In genomic region chr17:74452027-74452840, GRCh38 we compare ENCODE assay signal across 9 cellular contexts. TPM values are rescaled to one million over a fixed set of nuclear protein-coding genes. Genes with fewer than 3 reads are reported as not detected.
DNase-seq lines count a peak whose midpoint lies in the region; TF ChIP-seq lines count a peak whose summit lies in the region.
"Had no signal": no experiment of that assay in that cellular context is flagged by ENCODE, and none has a peak within 500 bp of the region (broad histone marks: within the 10 kb centered on the region; RNA-seq: fewer than 3 reads in every experiment).

No MANE protein-coding gene starts in this region.

- H3K9me3 ChIP-seq in SK-N-MC (ENCODE audit: low read depth, low read length) (no peaks in the 10 kb centered on the region), testis (no peaks in the 10 kb centered on the region)

- DNase-seq in NCI-H82 (lab: John Stamatoyannopoulos, UW) (peak; percentile 27), NCI-H82 treated with DMSO at 0.1 percent for 48 hours (lab: John Stamatoyannopoulos, UW; ENCODE audit: unreplicated experiment) (no peak), SK-N-MC (ENCODE audit: low read depth, low spot score) (no peak), iPS-NIHi11 (ENCODE audit: low spot score) (peak; percentile 29), testis (no peak), NOMO-1 (lab: John Stamatoyannopoulos, UW; ENCODE audit: unreplicated experiment in 2 of 2) (no peak), globus pallidus (ENCODE audit: low spot score) (no peak), midbrain (lab: John Stamatoyannopoulos, UW) (no peak)

- intact Hi-C loops in testis (cut with DNase I; ENCODE audit: low total_unique reads), result no loop called here

- H3K4me3 ChIP-seq in SK-N-MC, result no peak overlapping the region
- no peak overlapping the region for H3K4me3 ChIP-seq in testis

- TF ChIP-seq POLR2A in testis (IDR thresholded peaks at IDR 0.05), result no peak

- WGBS in testis, 2 donors, result 60 to 68% methylated on average over 16 of the region's 16 CpGs

- H3K27ac ChIP-seq in SK-N-MC, result 0 out of 2 replicates have a peak overlapping the region, but pooled peaks have one; percentile 25
- peak overlapping the region; percentile 84 to 89 for H3K27ac ChIP-seq in testis

- peaks cover 41% of the 10 kb centered on the region for H3K4me1 ChIP-seq in testis

- TF ChIP-seq CTCF in testis (IDR thresholded peaks at IDR 0.05), result no peak

- H3K9ac ChIP-seq in SK-N-MC (ENCODE audit: insufficient read length), result no peak overlapping the region

- H3K27me3 ChIP-seq in testis, result no peaks in the 10 kb centered on the region

- H3K36me3 ChIP-seq in SK-N-MC (ENCODE audit: insufficient read depth, low read length) (no peaks in the 10 kb centered on the region), testis (ENCODE audit: low read depth, missing control alignments) (no peaks in the 10 kb centered on the region)

RNA-seq across cellular contexts. Expression of gene CD300A, which starts 14.2 kb away (rescaled TPM):
- total RNA-seq in testis, result 1 to 10 TPM; 2.0 to 2.4 TPM
- polyA plus RNA-seq in testis (ENCODE audit: insufficient read depth, low read depth, low replicate concordance), result 3.7 TPM
- total RNA-seq: epithelial cell of proximal tubule had no signal

RNA-seq across cellular contexts. Expression of gene GPRC5C, which starts 20.3 kb away (rescaled TPM):
- total RNA-seq in testis, result 10 to 100 TPM in 1 of 2 donors, 1 to 10 TPM in 1; 6.8 to 19.0 TPM
- polyA plus RNA-seq in testis (ENCODE audit: insufficient read depth, low read depth, low replicate concordance), result 14.1 TPM

Comparison
In these comparisons a context has a peak if more than half of its experiments do, and no peak if none do; other contexts are left out.
1. DNase-seq: peak in NCI-H82 (single experiment) and iPS-NIHi11 (single experiment); none in NCI-H82 treated with DMSO at 0.1 percent for 48 hours (single experiment), SK-N-MC (single experiment), testis (single experiment), NOMO-1 (0 of 2), globus pallidus (single experiment) and midbrain (single experiment).